ENCODE assay signal across 9 cellular contexts in the genomic region with DNA sequence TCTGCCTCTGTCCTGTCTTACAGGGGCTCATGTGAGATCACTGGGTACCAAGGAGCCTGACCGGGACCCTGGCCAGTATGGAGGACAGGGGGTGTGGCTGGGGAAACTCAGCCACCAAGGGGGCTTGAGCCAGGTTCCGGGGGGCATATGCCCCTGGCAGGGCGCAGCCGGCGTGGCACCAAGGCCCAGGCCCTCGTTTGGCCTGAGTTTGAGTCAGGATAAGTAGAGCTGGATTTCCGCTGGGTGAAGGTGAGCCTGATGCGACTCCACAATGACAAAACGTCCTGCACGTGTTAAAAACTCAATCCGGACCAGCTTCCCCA. TPM values are rescaled to one million over a fixed set of nuclear protein-coding genes. Genes with fewer than 3 reads are reported as not detected.
A peak's percentile ranks its signal among the peaks of the same experiment; 100 is the strongest.
DNase-seq lines count a peak whose midpoint lies in the region; ATAC-seq lines count a peak whose summit lies in the region.
"Had no signal": no experiment of that assay in that cellular context is flagged by ENCODE, and none has a peak within 500 bp of the region (broad histone marks: within the 10 kb centered on the region; RNA-seq: fewer than 3 reads in every experiment).

No MANE protein-coding gene starts in this region.

- peak overlapping the region; percentile 86 for H3K27ac Mint-ChIP-seq in activated naive CD8-positive, alpha-beta T cell treated with anti-CD3 and anti-CD28 coated beads, Interleukin-2, amount 10 ng/mL, durations not matched to agents 7 days and 5 days
- peak overlapping the region; percentile 80 for H3K27ac Mint-ChIP-seq in memory B cell

- DNase-seq in activated naive CD8-positive, alpha-beta T cell treated with anti-CD3 and anti-CD28 coated beads, Interleukin-2, amount 10 ng/mL, durations not matched to agents 7 days and 5 days = no peak
- DNase-seq in memory B cell (ENCODE audit: low spot score in 2 of 2) (no peak), NCI-H146 (lab: John Stamatoyannopoulos, UW) (no peak), ureter (ENCODE audit: low spot score) (no peak)

- peak overlapping the region; percentile 89 for H3K4me3 Mint-ChIP-seq in activated naive CD8-positive, alpha-beta T cell treated with anti-CD3 and anti-CD28 coated beads, Interleukin-2, amount 10 ng/mL, durations not matched to agents 7 days and 5 days
- peak overlapping the region; percentile 89 for H3K4me3 Mint-ChIP-seq in memory B cell

- H3K4me3 ChIP-seq in GM08714 (ENCODE audit: low read length) = peak overlapping the region; percentile 53; the same call in 1 of the 2 replicates

- POLR2A ChIA-PET in activated naive CD8-positive, alpha-beta T cell treated with anti-CD3 and anti-CD28 coated beads, Interleukin-2, amount 10 ng/mL, durations not matched to agents 7 days and 5 days (lab: Charles Lee) = interaction anchor here (0.6 to 4.1 kb wide), 8 partner anchors 13 to 286 kb away, joined by 3 to 33 read pairs (median 4); partner anchors contain the start of genes EIF4E1B, HIGD2A, NOP16 and RNF44

- H3K4me1 Mint-ChIP-seq in activated naive CD8-positive, alpha-beta T cell treated with anti-CD3 and anti-CD28 coated beads, Interleukin-2, amount 10 ng/mL, durations not matched to agents 7 days and 5 days = peaks cover 32% of the 10 kb centered on the region
- H3K4me1 Mint-ChIP-seq in memory B cell = peaks cover 29% of the 10 kb centered on the region

- H3K36me3 Mint-ChIP-seq in activated naive CD8-positive, alpha-beta T cell treated with anti-CD3 and anti-CD28 coated beads, Interleukin-2, amount 10 ng/mL, durations not matched to agents 7 days and 5 days = no peaks in the 10 kb centered on the region
- no peaks in the 10 kb centered on the region for H3K36me3 Mint-ChIP-seq in memory B cell

- no peaks in the 10 kb centered on the region for H3K9me3 Mint-ChIP-seq in activated naive CD8-positive, alpha-beta T cell treated with anti-CD3 and anti-CD28 coated beads, Interleukin-2, amount 10 ng/mL, durations not matched to agents 7 days and 5 days
- no peaks in the 10 kb centered on the region for H3K9me3 Mint-ChIP-seq in memory B cell

- H3K27me3 Mint-ChIP-seq in activated naive CD8-positive, alpha-beta T cell treated with anti-CD3 and anti-CD28 coated beads, Interleukin-2, amount 10 ng/mL, durations not matched to agents 7 days and 5 days = no peaks in the 10 kb centered on the region
- H3K27me3 Mint-ChIP-seq in memory B cell = no peaks in the 10 kb centered on the region

- peak; percentile 6 for ATAC-seq in HG02884 (IDR thresholded peaks at IDR 0.05; ENCODE audit: unreplicated experiment)
- ATAC-seq in activated naive CD8-positive, alpha-beta T cell treated with anti-CD3 and anti-CD28 coated beads, Interleukin-2, amount 10 ng/mL, durations not matched to agents 7 days and 5 days (ENCODE audit: low read depth) = no peak
- ATAC-seq in memory B cell (ENCODE audit: low read depth) = no peak
- ATAC-seq in HG03108 (IDR thresholded peaks at IDR 0.05; ENCODE audit: unreplicated experiment) = no peak
- no peak for ATAC-seq in GM19397 (IDR thresholded peaks at IDR 0.05; ENCODE audit: unreplicated experiment)

RNA-seq across cellular contexts. Expression of gene TSPAN17, which starts 0.6 kb away (rescaled TPM):
- total RNA-seq in activated naive CD8-positive, alpha-beta T cell treated with anti-CD3 and anti-CD28 coated beads, Interleukin-2, amount 10 ng/mL, durations not matched to agents 7 days and 5 days = 10 to 100 TPM; 39.6 to 40.7 TPM
- 33.8 TPM for total RNA-seq in ureter

RNA-seq across cellular contexts. Expression of gene EIF4E1B, which starts 16.2 kb away (rescaled TPM):
- total RNA-seq in activated naive CD8-positive, alpha-beta T cell treated with anti-CD3 and anti-CD28 coated beads, Interleukin-2, amount 10 ng/mL, durations not matched to agents 7 days and 5 days = not detected
- not detected for total RNA-seq in ureter
- total RNA-seq: T-helper 1 cell treated with Interleukin-12 subunit alpha and Interleukin-12 subunit beta and Interleukin-4 antibody, amounts not matched to agents 30 ng/mL and 1 ng/mL, for 36 hours had no signal

RNA-seq across cellular contexts. Expression of gene SNCB, which starts 16.3 kb away (rescaled TPM):
- total RNA-seq in activated naive CD8-positive, alpha-beta T cell treated with anti-CD3 and anti-CD28 coated beads, Interleukin-2, amount 10 ng/mL, durations not matched to agents 7 days and 5 days = under 1 TPM in 1 of 2 experiments, not detected in 1; 0.28 TPM
- not detected for total RNA-seq in ureter
- total RNA-seq: T-helper 1 cell treated with Interleukin-12 subunit alpha and Interleukin-12 subunit beta and Interleukin-4 antibody, amounts not matched to agents 30 ng/mL and 1 ng/mL, for 36 hours had no signal

RNA-seq across cellular contexts. Expression of gene GPRIN1, which starts 36.7 kb away (rescaled TPM):
- total RNA-seq in activated naive CD8-positive, alpha-beta T cell treated with anti-CD3 and anti-CD28 coated beads, Interleukin-2, amount 10 ng/mL, durations not matched to agents 7 days and 5 days = 1 to 10 TPM; 1.5 to 1.6 TPM
- total RNA-seq in ureter = 0.13 TPM
